Comparison of ENCODE assay signal across 26 cellular contexts in the genomic region with DNA sequence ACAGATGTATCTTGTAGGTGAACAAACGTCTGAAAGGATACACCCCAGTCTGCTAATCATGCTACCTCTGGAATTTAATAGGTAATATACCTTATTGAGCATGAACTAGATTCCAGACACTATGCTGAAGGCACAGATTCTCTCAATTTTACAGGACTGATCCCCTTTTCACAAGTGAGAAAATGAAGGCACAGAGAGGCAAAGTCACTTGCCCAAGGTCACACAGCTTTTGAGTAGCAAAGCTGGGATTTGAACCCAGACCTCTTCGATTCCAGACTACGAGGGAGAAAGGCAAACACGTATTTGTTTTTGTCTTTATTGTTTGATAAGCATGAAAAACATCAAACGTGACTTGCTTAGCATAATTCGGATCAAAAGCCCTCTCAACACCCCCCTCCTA.
"Had no signal": no experiment of that assay in that cellular context is flagged by ENCODE, and none has a peak within 500 bp of the region (broad histone marks: within the 10 kb centered on the region; RNA-seq: fewer than 3 reads in every experiment).

No MANE protein-coding gene starts in this region.

- ATAC-seq: esophagus mucosa, gastrocnemius medialis, heart right ventricle, left cardiac atrium, left lung, left ventricle myocardium superior, lower lobe of right lung had no signal

- FAIRE-seq: colon, islet of Langerhans, keratinocyte had no signal

- DNase-seq: dermis blood vessel endothelial cell; dorsolateral prefrontal cortex; effector CD4-positive, alpha-beta T cell; effector memory CD4-positive, alpha-beta T cell; erythroblast; esophagus squamous epithelium; foreskin fibroblast; foreskin melanocyte; gastrocnemius medialis; glutamatergic neuron; head of caudate nucleus; heart right ventricle; hippocampal formation; left cardiac atrium; left lung; left ventricle myocardium superior; lower lobe of right lung; mesenchymal stem cell; naive B cell had no signal

- H3K4me3 ChIP-seq: coronary artery, dorsolateral prefrontal cortex, esophagus squamous epithelium, gastrocnemius medialis, heart right ventricle, left lung, lower lobe of right lung, mucosa of descending colon had no signal

- H3K9me3 Mint-ChIP-seq: naive B cell had no signal

- H3K27me3 ChIP-seq: gastrocnemius medialis, heart right ventricle had no signal

- H3K9me3 ChIP-seq: esophagus squamous epithelium, gastrocnemius medialis, left lung, lower lobe of right lung, mucosa of descending colon had no signal

- H3K36me3 ChIP-seq: esophagus squamous epithelium, gastrocnemius medialis, heart right ventricle, left lung, lower lobe of right lung had no signal

- H3K36me3 Mint-ChIP-seq: naive B cell had no signal

- H3K27ac ChIP-seq: coronary artery, dorsolateral prefrontal cortex, epithelial cell of prostate, esophagus squamous epithelium, gastrocnemius medialis, heart right ventricle, left lung, lower lobe of right lung had no signal

- H3K4me3 Mint-ChIP-seq: naive B cell had no signal
